In genomic region chr2:203786912-203787311, GRCh38 we compare ENCODE assay signal across 9 cellular contexts.
DNase-seq lines count a peak whose midpoint lies in the region; ATAC-seq and TF ChIP-seq lines count a peak whose summit lies in the region.
"Had no signal": no experiment of that assay in that cellular context is flagged by ENCODE, and none has a peak within 500 bp of the region (broad histone marks: within the 10 kb centered on the region; RNA-seq: fewer than 3 reads in every experiment).

No MANE protein-coding gene starts in this region.

- ATAC-seq in DND-41 (ENCODE audit: insufficient read depth, low read depth) (peak; percentile 59), HG03135 (IDR thresholded peaks at IDR 0.05; ENCODE audit: unreplicated experiment) (no peak)

- TF ChIP-seq CTCF in DND-41 (IDR thresholded peaks at IDR 0.05; ENCODE audit: borderline replicate concordance, extremely low read depth, low read length, poor library complexity, severe bottlenecking) (no peak), esophagus muscularis mucosa (IDR thresholded peaks at IDR 0.05) (no peak)

- H3K4me3 ChIP-seq in DND-41 (ENCODE audit: low read depth in 1 of 2, low read length in 2 of 2) (no peak overlapping the region), esophagus muscularis mucosa (no peak overlapping the region), neuron (ENCODE audit: low read length) (no peak overlapping the region)

- H3K9ac ChIP-seq in DND-41 (ENCODE audit: low read depth, low read length), result no peak overlapping the region; the same call in 1 of the 2 replicates

- H3K36me3 Mint-ChIP-seq in activated CD4-positive, alpha-beta T cell treated with anti-CD3 and anti-CD28 coated beads, Interleukin-2, amount 10 ng/mL, durations not matched to agents 7 days and 5 days (ENCODE audit: low read depth), result no peaks in the 10 kb centered on the region

- DNase-seq in DND-41, result peak; percentile 36
- DNase-seq in NCI-H345 (lab: John Stamatoyannopoulos, UW), result peak; percentile 68
- DNase-seq in esophagus muscularis mucosa (ENCODE audit: extremely low spot score), result no peak
- no peak for DNase-seq in activated naive CD4-positive, alpha-beta T cell (lab: John Stamatoyannopoulos, UW)
- no peak for DNase-seq in NCI-H82 (lab: John Stamatoyannopoulos, UW)
- DNase-seq in activated CD4-positive, alpha-beta T cell treated with anti-CD3 and anti-CD28 coated beads, Interleukin-2, amount 10 ng/mL, durations not matched to agents 7 days and 5 days, result no peak
- DNase-seq: activated naive CD4-positive, alpha-beta T cell treated with anti-CD3 and anti-CD28 coated beads for 36 hours had no signal

- H3K27me3 ChIP-seq in DND-41 (ENCODE audit: insufficient read depth, low read length, poor library complexity) (no peaks in the 10 kb centered on the region), esophagus muscularis mucosa (no peaks in the 10 kb centered on the region), neuron (ENCODE audit: insufficient read depth, low read length) (no peaks in the 10 kb centered on the region)

- H3K9me3 ChIP-seq in DND-41 (ENCODE audit: insufficient read depth, low read length, severe bottlenecking) (no peaks in the 10 kb centered on the region), esophagus muscularis mucosa (no peaks in the 10 kb centered on the region), neuron (ENCODE audit: low read length) (no peaks in the 10 kb centered on the region)

- H3K27ac Mint-ChIP-seq in activated CD4-positive, alpha-beta T cell treated with anti-CD3 and anti-CD28 coated beads, Interleukin-2, amount 10 ng/mL, durations not matched to agents 7 days and 5 days, result no peak overlapping the region
- H3K27ac Mint-ChIP-seq: activated naive CD4-positive, alpha-beta T cell treated with anti-CD3 and anti-CD28 coated beads for 36 hours had no signal

- CTCF ChIA-PET in activated CD4-positive, alpha-beta T cell treated with anti-CD3 and anti-CD28 coated beads, Interleukin-2, amount 10 ng/mL, durations not matched to agents 7 days and 5 days (lab: Charles Lee), result interaction anchor here (0.7 to 1.5 kb wide), 3 partner anchors 17 to 45 kb away, joined by 3 to 4 read pairs (median 3); no protein-coding TSS in a partner anchor

- no peaks in the 10 kb centered on the region for H3K9me3 Mint-ChIP-seq in activated CD4-positive, alpha-beta T cell treated with anti-CD3 and anti-CD28 coated beads, Interleukin-2, amount 10 ng/mL, durations not matched to agents 7 days and 5 days
- H3K9me3 Mint-ChIP-seq: activated naive CD4-positive, alpha-beta T cell treated with anti-CD3 and anti-CD28 coated beads for 36 hours had no signal

- no peaks in the 10 kb centered on the region for H3K79me2 ChIP-seq in DND-41 (ENCODE audit: insufficient read depth, low read length)

- H4K20me1 ChIP-seq in DND-41 (ENCODE audit: insufficient read depth, low read length), result no peaks in the 10 kb centered on the region

- peaks cover 28% of the 10 kb centered on the region for H3K4me1 Mint-ChIP-seq in activated CD4-positive, alpha-beta T cell treated with anti-CD3 and anti-CD28 coated beads, Interleukin-2, amount 10 ng/mL, durations not matched to agents 7 days and 5 days

- H3K27ac ChIP-seq in DND-41 (ENCODE audit: low read length), result peak overlapping the region; percentile 56; the same call in 1 of the 2 replicates
- peak overlapping the region; percentile 38 to 59 (median 46) for H3K27ac ChIP-seq in esophagus muscularis mucosa (replicated peaks in 1 of 4)

- no peak for TF ChIP-seq EP300 in esophagus muscularis mucosa (IDR thresholded peaks at IDR 0.05)

- intact Hi-C loops in esophagus muscularis mucosa (cut with DNase I), result loop anchor here (10.0 kb wide), 1 partner anchor 252 kb away; the partner anchor contains the start of gene RAPH1

- TF ChIP-seq POLR2A in esophagus muscularis mucosa (IDR thresholded peaks at IDR 0.05; ENCODE audit: low read depth), result no peak

- H3K27me3 Mint-ChIP-seq in activated CD4-positive, alpha-beta T cell treated with anti-CD3 and anti-CD28 coated beads, Interleukin-2, amount 10 ng/mL, durations not matched to agents 7 days and 5 days, result no peaks in the 10 kb centered on the region

- peaks cover 20% of the 10 kb centered on the region for H3K4me1 ChIP-seq in DND-41 (ENCODE audit: insufficient read depth, low read length)
- peaks cover 8 to 53% (median 47%) of the 10 kb centered on the region in 4 donors for H3K4me1 ChIP-seq in esophagus muscularis mucosa
- H3K4me1 ChIP-seq in neuron (ENCODE audit: insufficient read depth, low read length), result peaks cover 9% of the 10 kb centered on the region

- no peak overlapping the region for H3K4me3 Mint-ChIP-seq in activated CD4-positive, alpha-beta T cell treated with anti-CD3 and anti-CD28 coated beads, Interleukin-2, amount 10 ng/mL, durations not matched to agents 7 days and 5 days
- H3K4me3 Mint-ChIP-seq: activated naive CD4-positive, alpha-beta T cell treated with anti-CD3 and anti-CD28 coated beads for 36 hours had no signal

- H3K4me2 ChIP-seq in DND-41 (ENCODE audit: insufficient read depth, low read length), result no peak overlapping the region

- H3K36me3 ChIP-seq in DND-41 (ENCODE audit: insufficient read depth, low read length) (no peaks in the 10 kb centered on the region), esophagus muscularis mucosa (no peaks in the 10 kb centered on the region), neuron (ENCODE audit: insufficient read depth, low read length) (no peaks in the 10 kb centered on the region)

- 58% methylated on average over 4 of the region's 4 CpGs for WGBS in esophagus muscularis mucosa

- POLR2A ChIA-PET in activated CD4-positive, alpha-beta T cell treated with anti-CD3 and anti-CD28 coated beads, Interleukin-2, amount 10 ng/mL, durations not matched to agents 7 days and 5 days (lab: Charles Lee), result no interaction called here

- H2AFZ ChIP-seq in DND-41 (ENCODE audit: low read depth, low read length), result peak overlapping the region; percentile 51
- H2AFZ ChIP-seq in neuron (ENCODE audit: low read depth, low read length), result peak overlapping the region; percentile 56

Comparison
In these comparisons a context has a peak if more than half of its experiments do, and no peak if none do; other contexts are left out.
1. DNase-seq: peak in DND-41 (single experiment) and NCI-H345 (single experiment); none in esophagus muscularis mucosa (single experiment), activated naive CD4-positive, alpha-beta T cell (0 of 4), NCI-H82 (single experiment) and activated CD4-positive, alpha-beta T cell treated with anti-CD3 and anti-CD28 coated beads, Interleukin-2, amount 10 ng/mL, durations not matched to agents 7 days and 5 days (single experiment).